Comparison of ENCODE assay signal across 6 cellular contexts in the genomic region with DNA sequence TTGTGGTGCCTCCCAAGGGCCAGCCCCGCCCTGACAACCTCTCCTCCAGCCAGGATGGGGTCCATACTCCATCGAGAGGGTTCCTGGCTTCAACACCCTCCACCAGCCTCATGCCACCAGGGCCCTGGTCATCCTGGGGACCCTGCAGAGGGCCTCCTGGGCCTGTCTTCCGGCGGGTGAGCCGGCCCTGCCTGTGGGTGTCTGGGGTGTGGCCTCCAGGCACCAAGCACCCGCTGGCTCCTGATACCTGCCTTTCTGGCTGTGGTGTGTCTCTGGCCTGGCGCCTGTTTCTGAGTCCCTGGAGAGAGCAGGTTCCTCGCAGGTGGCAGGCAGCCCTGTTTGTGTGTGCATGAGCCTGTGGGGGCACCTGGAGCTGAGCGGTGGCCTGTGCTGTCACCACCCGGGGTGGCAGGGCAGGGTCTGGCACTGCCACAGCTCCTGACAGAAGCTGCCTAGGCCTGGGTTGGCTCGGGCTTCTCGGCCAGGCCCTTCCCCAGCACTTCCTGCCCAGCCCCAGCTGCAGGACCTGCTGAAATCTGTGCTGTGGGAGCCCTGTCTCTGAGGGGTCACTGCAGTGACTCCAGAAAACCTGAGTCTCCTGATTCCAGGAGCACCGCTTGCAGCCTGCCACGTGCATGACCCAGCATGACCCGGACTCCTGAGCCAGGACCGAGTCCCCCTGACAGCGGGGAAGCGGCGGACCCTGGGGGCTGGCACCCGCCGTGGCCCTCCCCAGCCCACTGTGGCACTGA. TPM values are rescaled to one million over a fixed set of nuclear protein-coding genes. Genes with fewer than 3 reads are reported as not detected.
DNase-seq lines count a peak whose midpoint lies in the region; ATAC-seq, FAIRE-seq and TF ChIP-seq lines count a peak whose summit lies in the region.

No MANE protein-coding gene starts in this region.

- H2AFZ ChIP-seq in neural progenitor cell (replicated peaks): no peak overlapping the region

- 86% methylated on average over 1 of the region's 21 CpGs for WGBS in A549 (ENCODE audit: missing lambda C conversion rate)

- no peak for TF ChIP-seq EP300 in A549 (IDR thresholded peaks at IDR 0.05)

- no peak overlapping the region for H3K4me3 Mint-ChIP-seq in neural progenitor cell

- H3F3A ChIP-seq in neural progenitor cell (ENCODE audit: low read depth): peaks cover 8% of the 10 kb centered on the region

- H3K4me2 ChIP-seq in A549: peak overlapping the region; percentile 78
- H3K4me2 ChIP-seq in neural progenitor cell: no peak overlapping the region

- no peak for TF ChIP-seq RAD21 in A549 (conservative IDR thresholded peaks at IDR 0.05 in 1 of 2, IDR thresholded peaks at IDR 0.05 in 1 of 2)

- no peak overlapping the region for H3K9ac ChIP-seq in neural progenitor cell

- POLR2A ChIA-PET in A549 (lab: Yijun Ruan, JAX): no interaction called here

- no peaks in the 10 kb centered on the region for H3K36me3 ChIP-seq in KOPT-K1 (ENCODE audit: insufficient read depth, low read length)
- no peaks in the 10 kb centered on the region for H3K36me3 ChIP-seq in neural progenitor cell

- TF ChIP-seq CTCF in A549 (IDR thresholded peaks at IDR 0.05) (no peak), neural progenitor cell (IDR thresholded peaks at IDR 0.05) (no peak)

- H3K4me3 ChIP-seq in A549 (no peak overlapping the region; the same call in 2 of the 3 replicates), neural progenitor cell (no peak overlapping the region)

- H4K20me1 ChIP-seq in neural progenitor cell (ENCODE audit: low read depth): no peaks in the 10 kb centered on the region

- H3K27me3 ChIP-seq in neural progenitor cell: peaks cover 19% of the 10 kb centered on the region

- no peak overlapping the region for H3K27ac Mint-ChIP-seq in neural progenitor cell

- H3K9me3 ChIP-seq in A549 (no peaks in the 10 kb centered on the region), KOPT-K1 (ENCODE audit: insufficient read depth, low read length, poor library complexity, severe bottlenecking) (no peaks in the 10 kb centered on the region), neural progenitor cell (ENCODE audit: low read depth) (no peaks in the 10 kb centered on the region)

- peaks cover 11% of the 10 kb centered on the region for H3K27me3 Mint-ChIP-seq in neural progenitor cell (ENCODE audit: insufficient read depth, low read depth)

- H3K4me1 ChIP-seq in A549 (peaks cover 41% of the 10 kb centered on the region), neural progenitor cell (peaks cover 20% of the 10 kb centered on the region)

- peak; percentile 2 to 20 for ATAC-seq in A549
- ATAC-seq in esophagus mucosa: peak; percentile 67
- no peak for ATAC-seq in HG02798 (IDR thresholded peaks at IDR 0.05; ENCODE audit: poor library complexity, unreplicated experiment)

- H3K79me2 ChIP-seq in neural progenitor cell (ENCODE audit: low read depth): no peaks in the 10 kb centered on the region

- H3K36me3 Mint-ChIP-seq in neural progenitor cell: no peaks in the 10 kb centered on the region

- H3K27ac ChIP-seq in A549 (peak overlapping the region; percentile 80 to 91), KOPT-K1 (ENCODE audit: low read depth, low read length, poor library complexity, severe bottlenecking) (peak overlapping the region; percentile 38), neural progenitor cell (no peak overlapping the region)

- H3K9me3 Mint-ChIP-seq in neural progenitor cell: no peaks in the 10 kb centered on the region

- DNase-seq in A549 (ENCODE audit: low read depth in 1 of 2, low spot score in 1 of 2) (no peak), neural progenitor cell (ENCODE audit: low spot score) (no peak), AG08395 (ENCODE audit: low spot score) (no peak)

- peaks cover 34% of the 10 kb centered on the region for H3K4me1 Mint-ChIP-seq in neural progenitor cell

- TF ChIP-seq POLR2A in A549 (IDR thresholded peaks at IDR 0.05; ENCODE audit: low read length): no peak

- FAIRE-seq in A549 (lab: Jason Lieb, UNC): no peak

- CTCF ChIA-PET in A549 (lab: Yijun Ruan, JAX): interaction anchor here (0.7 to 4.6 kb wide), 20 partner anchors 12 to 665 kb away, joined by 3 to 39 read pairs (median 5); partner anchors contain the start of gene ADAM8

TF ChIP-seq in A549, 52 proteins besides CTCF, POLR2A, EP300 and RAD21 (continues in another document):
- TF ChIP-seq CEBPB (IDR thresholded peaks at IDR 0.05): no peak
- no peak for TF ChIP-seq SREBF2 (IDR thresholded peaks at IDR 0.05)
- TF ChIP-seq CHD2 (IDR thresholded peaks at IDR 0.05; ENCODE audit: low read length, partially characterized antibody): no peak
- TF ChIP-seq E2F6 (IDR thresholded peaks at IDR 0.05; ENCODE audit: borderline replicate concordance, low read depth): no peak
- no peak for TF ChIP-seq ELK1 (IDR thresholded peaks at IDR 0.05; ENCODE audit: low read depth, low read length)
- TF ChIP-seq, protein P1, sequence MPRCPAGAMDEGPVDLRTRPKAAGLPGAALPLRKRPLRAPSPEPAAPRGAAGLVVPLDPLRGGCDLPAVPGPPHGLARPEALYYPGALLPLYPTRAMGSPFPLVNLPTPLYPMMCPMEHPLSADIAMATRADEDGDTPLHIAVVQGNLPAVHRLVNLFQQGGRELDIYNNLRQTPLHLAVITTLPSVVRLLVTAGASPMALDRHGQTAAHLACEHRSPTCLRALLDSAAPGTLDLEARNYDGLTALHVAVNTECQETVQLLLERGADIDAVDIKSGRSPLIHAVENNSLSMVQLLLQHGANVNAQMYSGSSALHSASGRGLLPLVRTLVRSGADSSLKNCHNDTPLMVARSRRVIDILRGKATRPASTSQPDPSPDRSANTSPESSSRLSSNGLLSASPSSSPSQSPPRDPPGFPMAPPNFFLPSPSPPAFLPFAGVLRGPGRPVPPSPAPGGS (IDR thresholded peaks at IDR 0.05): no peak
- TF ChIP-seq RFX5 (IDR thresholded peaks at IDR 0.05): no peak

RNA-seq across cellular contexts. Expression of gene ADAM8, which starts 18.4 kb away (rescaled TPM):
- 1.4 TPM in 2 replicates for polyA plus RNA-seq in A549 (2011; rRNA removed)
- polyA plus RNA-seq in A549 (2012; cell fraction: cytosol; rRNA removed): 2.2 and 4.0 TPM in 2 replicates
- polyA plus RNA-seq in A549 (2012; cell fraction: nucleus; rRNA removed): 39.8 and 45.3 TPM in 2 replicates
- 4.1 to 5.2 TPM (median 4.4 TPM) in 3 replicates for polyA plus RNA-seq in A549 (2017; fragmentation: RNase III; extraction: RNeasy Plus Mini Kit Qiagen cat#74134 plus additional on column Dnase treatment)
- polyA minus RNA-seq in A549 (2011; rRNA and poly(A)+ RNA removed): 0.66 and 1.2 TPM in 2 replicates
- total RNA-seq in esophagus mucosa: 2.5 TPM
- total RNA-seq in neural progenitor cell (ENCODE audit: low replicate concordance): 3.2 and 3.3 TPM in 2 replicates

RNA-seq across cellular contexts. Expression of gene VENTX, which starts 20.6 kb away (rescaled TPM):
- polyA plus RNA-seq in A549 (2011; rRNA removed): not detected in 2 replicates
- polyA plus RNA-seq in A549 (2012; cell fraction: cytosol; rRNA removed): not detected in 2 replicates
- polyA plus RNA-seq in A549 (2012; cell fraction: nucleus; rRNA removed): not detected in 2 replicates
- polyA plus RNA-seq in A549 (2017; fragmentation: RNase III; extraction: RNeasy Plus Mini Kit Qiagen cat#74134 plus additional on column Dnase treatment): not detected in 3 replicates
- not detected in 2 replicates for polyA minus RNA-seq in A549 (2011; rRNA and poly(A)+ RNA removed)
- 0.12 TPM for total RNA-seq in esophagus mucosa
- total RNA-seq in neural progenitor cell (ENCODE audit: low replicate concordance): 1.0 TPM in 1 of 2 replicates, not detected in the other

RNA-seq across cellular contexts. Expression of gene UTF1, which starts 28.2 kb away (rescaled TPM):
- polyA plus RNA-seq in A549 (2011; rRNA removed): not detected in 2 replicates
- polyA plus RNA-seq in A549 (2012; cell fraction: cytosol; rRNA removed): not detected in 2 replicates
- polyA plus RNA-seq in A549 (2012; cell fraction: nucleus; rRNA removed): not detected in 2 replicates
- polyA plus RNA-seq in A549 (2017; fragmentation: RNase III; extraction: RNeasy Plus Mini Kit Qiagen cat#74134 plus additional on column Dnase treatment): not detected in 3 replicates
- not detected in 2 replicates for polyA minus RNA-seq in A549 (2011; rRNA and poly(A)+ RNA removed)
- total RNA-seq in esophagus mucosa: not detected
- not detected in 2 replicates for total RNA-seq in neural progenitor cell (ENCODE audit: low replicate concordance)

RNA-seq across cellular contexts. Expression of gene TUBGCP2, which starts 50.4 kb away (rescaled TPM):
- 44.5 and 44.9 TPM in 2 replicates for polyA plus RNA-seq in A549 (2011; rRNA removed)
- polyA plus RNA-seq in A549 (2012; cell fraction: cytosol; rRNA removed): 35.7 and 43.6 TPM in 2 replicates
- polyA plus RNA-seq in A549 (2012; cell fraction: nucleus; rRNA removed): 68.0 and 91.7 TPM in 2 replicates
- polyA plus RNA-seq in A549 (2017; fragmentation: RNase III; extraction: RNeasy Plus Mini Kit Qiagen cat#74134 plus additional on column Dnase treatment): 32.5 to 35.0 TPM (median 33.6 TPM) in 3 replicates
- 57.5 and 75.3 TPM in 2 replicates for polyA minus RNA-seq in A549 (2011; rRNA and poly(A)+ RNA removed)
- total RNA-seq in esophagus mucosa: 35.8 TPM
- total RNA-seq in neural progenitor cell (ENCODE audit: low replicate concordance): 54.8 and 55.4 TPM in 2 replicates

RNA-seq across cellular contexts. Expression of gene ZNF511, which starts 50.5 kb away (rescaled TPM):
- polyA plus RNA-seq in A549 (2011; rRNA removed): 39.4 and 40.2 TPM in 2 replicates
- polyA plus RNA-seq in A549 (2012; cell fraction: cytosol; rRNA removed): 95.1 and 97.8 TPM in 2 replicates
- 61.6 and 72.9 TPM in 2 replicates for polyA plus RNA-seq in A549 (2012; cell fraction: nucleus; rRNA removed)
- polyA plus RNA-seq in A549 (2017; fragmentation: RNase III; extraction: RNeasy Plus Mini Kit Qiagen cat#74134 plus additional on column Dnase treatment): 41.1 to 43.6 TPM (median 41.7 TPM) in 3 replicates
- 22.7 and 23.3 TPM in 2 replicates for polyA minus RNA-seq in A549 (2011; rRNA and poly(A)+ RNA removed)
- 34.9 TPM for total RNA-seq in esophagus mucosa
- total RNA-seq in neural progenitor cell (ENCODE audit: low replicate concordance): 34.4 and 44.4 TPM in 2 replicates
